9 cellular contexts compared by ENCODE assay signal in the genomic region with DNA sequence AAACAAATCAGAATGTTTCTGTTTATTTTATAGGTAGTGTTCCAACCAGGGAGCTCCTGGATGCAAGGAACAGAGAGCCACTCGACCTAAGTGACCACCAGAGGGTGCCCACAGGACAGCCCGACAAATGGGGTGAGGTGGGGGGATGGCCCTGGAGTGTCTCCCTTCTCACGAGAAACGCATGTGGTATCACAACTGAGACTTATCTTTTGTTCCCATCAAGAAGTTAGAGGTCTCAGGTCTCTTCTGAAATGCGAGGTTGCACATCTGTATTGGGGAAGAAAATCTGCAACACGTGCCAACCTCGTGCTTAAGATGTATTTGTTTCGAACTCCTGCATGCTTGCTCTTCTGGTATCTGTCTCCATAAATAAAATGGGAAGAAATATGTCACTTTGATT.
A peak's percentile ranks its signal among the peaks of the same experiment; 100 is the strongest.
DNase-seq lines count a peak whose midpoint lies in the region; ATAC-seq and TF ChIP-seq lines count a peak whose summit lies in the region.
"Had no signal": no experiment of that assay in that cellular context is flagged by ENCODE, and none has a peak within 500 bp of the region (broad histone marks: within the 10 kb centered on the region; RNA-seq: fewer than 3 reads in every experiment).

No MANE protein-coding gene starts in this region.

- H3K4me3 Mint-ChIP-seq in activated CD4-positive, alpha-beta T cell treated with anti-CD3 and anti-CD28 coated beads, Interleukin-2, amount 10 ng/mL, durations not matched to agents 24 days and 14 days, result no peak overlapping the region

- peak; percentile 62 for TF ChIP-seq CTCF in fibroblast of pulmonary artery (IDR thresholded peaks at IDR 0.05; ENCODE audit: low read length, missing control alignments)
- peak; percentile 32 for TF ChIP-seq CTCF in thoracic aorta (IDR thresholded peaks at IDR 0.05)
- peak in 2 of 6 experiments; percentile 19 to 38 for TF ChIP-seq CTCF in Peyer's patch (IDR thresholded peaks at IDR 0.05)

- peaks cover 17% of the 10 kb centered on the region for H3K9me3 Mint-ChIP-seq in activated CD4-positive, alpha-beta T cell treated with anti-CD3 and anti-CD28 coated beads, Interleukin-2, amount 10 ng/mL, durations not matched to agents 24 days and 14 days

- H3K4me1 ChIP-seq in NT2/D1 (ENCODE audit: insufficient read depth, insufficient read length), result no peaks in the 10 kb centered on the region
- H3K4me1 ChIP-seq in thoracic aorta (ENCODE audit: control insufficient read depth in 1 of 2, low read depth in 2 of 2), result no peaks in the 10 kb centered on the region
- H3K4me1 ChIP-seq in Peyer's patch, result no peaks in the 10 kb centered on the region
- H3K4me1 ChIP-seq: upper lobe of left lung had no signal

- no peak for DNase-seq in activated CD4-positive, alpha-beta T cell treated with anti-CD3 and anti-CD28 coated beads, Interleukin-2, amount 10 ng/mL, durations not matched to agents 24 days and 14 days
- DNase-seq in activated CD4-positive, alpha-beta T cell treated with anti-CD3 and anti-CD28 coated beads, Interleukin-2, amount 50 U/mL, for 48 hours, result no peak
- peak; percentile 33 for DNase-seq in NT2/D1 (ENCODE audit: low read depth, low spot score)
- DNase-seq in fibroblast of pulmonary artery (ENCODE audit: low read depth), result peak; percentile 45
- DNase-seq in thoracic aorta (ENCODE audit: low spot score), result no peak
- DNase-seq in Peyer's patch, result no peak
- no peak for DNase-seq in NCI-H2171 (lab: John Stamatoyannopoulos, UW)

- H3K27ac ChIP-seq in thoracic aorta (no peak overlapping the region), Peyer's patch (no peak overlapping the region)
- H3K27ac ChIP-seq: upper lobe of left lung had no signal

- no peak overlapping the region for H3K4me3 ChIP-seq in NT2/D1 (ENCODE audit: insufficient read length, low read depth)
- no peak overlapping the region for H3K4me3 ChIP-seq in fibroblast of pulmonary artery (replicated peaks; ENCODE audit: low read depth, low read length)
- H3K4me3 ChIP-seq in thoracic aorta, result no peak overlapping the region
- H3K4me3 ChIP-seq in Peyer's patch, result no peak overlapping the region
- H3K4me3 ChIP-seq: upper lobe of left lung had no signal

- no peak for TF ChIP-seq POLR2A in Peyer's patch (IDR thresholded peaks at IDR 0.05)

- no peaks in the 10 kb centered on the region for H3K36me3 Mint-ChIP-seq in activated CD4-positive, alpha-beta T cell treated with anti-CD3 and anti-CD28 coated beads, Interleukin-2, amount 10 ng/mL, durations not matched to agents 24 days and 14 days (ENCODE audit: low read depth)

- no peaks in the 10 kb centered on the region for H3K9me3 ChIP-seq in NT2/D1 (ENCODE audit: insufficient read depth, low read length)
- no peaks in the 10 kb centered on the region for H3K9me3 ChIP-seq in thoracic aorta
- H3K9me3 ChIP-seq in Peyer's patch, result no peaks in the 10 kb centered on the region
- H3K9me3 ChIP-seq: upper lobe of left lung had no signal

- H3K36me3 ChIP-seq in NT2/D1 (ENCODE audit: insufficient read depth, insufficient read length, low read length), result no peaks in the 10 kb centered on the region
- no peaks in the 10 kb centered on the region for H3K36me3 ChIP-seq in thoracic aorta
- no peaks in the 10 kb centered on the region for H3K36me3 ChIP-seq in Peyer's patch
- H3K36me3 ChIP-seq: upper lobe of left lung had no signal

- peaks cover 11% of the 10 kb centered on the region for H3K4me1 Mint-ChIP-seq in activated CD4-positive, alpha-beta T cell treated with anti-CD3 and anti-CD28 coated beads, Interleukin-2, amount 10 ng/mL, durations not matched to agents 24 days and 14 days

- no peaks in the 10 kb centered on the region for H3K27me3 ChIP-seq in NT2/D1 (ENCODE audit: insufficient read depth, insufficient read length)
- H3K27me3 ChIP-seq in thoracic aorta (replicated peaks; ENCODE audit: insufficient read depth), result no peaks in the 10 kb centered on the region
- H3K27me3 ChIP-seq in Peyer's patch, result no peaks in the 10 kb centered on the region
- H3K27me3 ChIP-seq: upper lobe of left lung had no signal

- H3K27ac Mint-ChIP-seq in activated CD4-positive, alpha-beta T cell treated with anti-CD3 and anti-CD28 coated beads, Interleukin-2, amount 10 ng/mL, durations not matched to agents 24 days and 14 days, result peak overlapping the region; percentile 30

- intact Hi-C loops in activated CD4-positive, alpha-beta T cell treated with anti-CD3 and anti-CD28 coated beads, Interleukin-2, amount 10 ng/mL, durations not matched to agents 24 days and 14 days (cut with micrococcal nuclease), result loop anchor here (5.0 kb wide), 1 partner anchor 222 kb away; no protein-coding TSS in a partner anchor

- ATAC-seq in thoracic aorta (ENCODE audit: insufficient number of reproducible peaks, low FRiP score, low read depth), result no peak
- ATAC-seq in HG02852 (IDR thresholded peaks at IDR 0.05; ENCODE audit: unreplicated experiment), result no peak

- no peaks in the 10 kb centered on the region for H3K27me3 Mint-ChIP-seq in activated CD4-positive, alpha-beta T cell treated with anti-CD3 and anti-CD28 coated beads, Interleukin-2, amount 10 ng/mL, durations not matched to agents 24 days and 14 days

- no peak overlapping the region for H3K9ac ChIP-seq in NT2/D1 (ENCODE audit: insufficient read length, low read depth)

Comparison
In these comparisons a context has a peak if more than half of its experiments do, and no peak if none do; other contexts are left out.
1. DNase-seq: peak in NT2/D1 (single experiment) and fibroblast of pulmonary artery (single experiment); none in activated CD4-positive, alpha-beta T cell treated with anti-CD3 and anti-CD28 coated beads, Interleukin-2, amount 10 ng/mL, durations not matched to agents 24 days and 14 days (single experiment), activated CD4-positive, alpha-beta T cell treated with anti-CD3 and anti-CD28 coated beads, Interleukin-2, amount 50 U/mL, for 48 hours (0 of 2), thoracic aorta (single experiment), Peyer's patch (0 of 3) and NCI-H2171 (single experiment).